In the genomic region with DNA sequence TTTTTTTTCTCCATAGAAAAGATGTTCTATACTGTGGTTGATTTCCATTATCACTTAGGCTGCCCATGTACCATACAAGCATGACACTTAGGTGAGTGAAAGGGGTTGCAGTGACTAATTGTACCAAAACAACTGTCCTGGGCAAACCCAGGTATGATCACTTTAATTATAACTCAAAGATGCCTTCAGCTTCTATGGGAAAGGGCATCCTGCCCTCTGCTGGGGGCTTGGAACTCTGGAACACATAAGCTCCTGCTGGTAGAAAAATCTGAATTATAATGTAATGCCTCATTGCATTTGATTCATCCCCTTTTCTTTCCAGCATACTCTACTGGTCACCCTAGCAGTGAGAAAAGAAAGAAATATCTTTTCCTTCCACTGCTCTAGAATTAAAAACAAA, we compare ENCODE assay signal across 8 cellular contexts.
DNase-seq lines count a peak whose midpoint lies in the region; ATAC-seq and TF ChIP-seq lines count a peak whose summit lies in the region.

No MANE protein-coding gene starts in this region.

- DNase-seq in NCI-H82 (lab: John Stamatoyannopoulos, UW) (peak; percentile 24), NCI-H82 treated with DMSO at 0.1 percent for 48 hours (lab: John Stamatoyannopoulos, UW; ENCODE audit: unreplicated experiment) (no peak), NAMALWA (ENCODE audit: low spot score) (peak; percentile 36), astrocyte of the hippocampus (ENCODE audit: low read depth, low spot score) (peak; percentile 83), lower lobe of right lung (no peak), GM19240 (ENCODE audit: insufficient read length, low spot score) (no peak), NOMO-1 (lab: John Stamatoyannopoulos, UW; ENCODE audit: unreplicated experiment in 2 of 2) (no peak)

- no peak overlapping the region for H3K4me3 ChIP-seq in lower lobe of right lung

- ATAC-seq in lower lobe of right lung (no peak), GM18867 (IDR thresholded peaks at IDR 0.05; ENCODE audit: unreplicated experiment) (no peak)

- no peaks in the 10 kb centered on the region for H3K9me3 ChIP-seq in lower lobe of right lung

- no peaks in the 10 kb centered on the region for H3K4me1 ChIP-seq in lower lobe of right lung

- intact Hi-C loops in lower lobe of right lung (cut with DNase I), result no loop called here

- H3K27me3 ChIP-seq in lower lobe of right lung (ENCODE audit: low read depth), result no peaks in the 10 kb centered on the region

- TF ChIP-seq CTCF in lower lobe of right lung (IDR thresholded peaks at IDR 0.05), result peak; percentile 23

- no peak overlapping the region for H3K27ac ChIP-seq in lower lobe of right lung

- H3K36me3 ChIP-seq in lower lobe of right lung, result no peaks in the 10 kb centered on the region

Comparison
In these comparisons a context has a peak if more than half of its experiments do, and no peak if none do; other contexts are left out.
1. DNase-seq: peak in NCI-H82 (single experiment), NAMALWA (single experiment) and astrocyte of the hippocampus (single experiment); none in NCI-H82 treated with DMSO at 0.1 percent for 48 hours (single experiment), lower lobe of right lung (single experiment), GM19240 (single experiment) and NOMO-1 (0 of 2).